Comparison of ENCODE assay signal across 13 cellular contexts in genomic region chr6:158219229-158219628, GRCh38. TPM values are rescaled to one million over a fixed set of nuclear protein-coding genes. Genes with fewer than 3 reads are reported as not detected.
DNase-seq lines count a peak whose midpoint lies in the region; ATAC-seq and TF ChIP-seq lines count a peak whose summit lies in the region.
"Had no signal": no experiment of that assay in that cellular context is flagged by ENCODE, and none has a peak within 500 bp of the region (broad histone marks: within the 10 kb centered on the region; RNA-seq: fewer than 3 reads in every experiment).

No MANE protein-coding gene starts in this region.

- H3K4me1 ChIP-seq in foreskin keratinocyte: peaks cover 2% of the 10 kb centered on the region
- H3K4me1 ChIP-seq: BLaER1, uterus had no signal

- TF ChIP-seq CTCF in foreskin keratinocyte (conservative IDR thresholded peaks at IDR 0.05): peak; percentile 4

- H3K27ac ChIP-seq in foreskin keratinocyte: peak overlapping the region; percentile 78
- H3K27ac ChIP-seq: BLaER1, uterus had no signal

- DNase-seq in NK-92 treated with Interleukin-12 subunit alpha and Interleukin-12 subunit beta, amount 100 ng/mL, for 24 hours (lab: John Stamatoyannopoulos, UW): peak; percentile 19
- DNase-seq in NK-92 (lab: John Stamatoyannopoulos, UW; ENCODE audit: unreplicated experiment): no peak
- DNase-seq in SIG-M5 (lab: John Stamatoyannopoulos, UW): peak; percentile 82
- peak; percentile 92 to 96 for DNase-seq in foreskin keratinocyte
- DNase-seq in ureter (ENCODE audit: low spot score): peak; percentile 55
- no peak for DNase-seq in GM19238 (ENCODE audit: insufficient read length, low spot score)
- no peak for DNase-seq in NCI-H2227 (lab: John Stamatoyannopoulos, UW; ENCODE audit: unreplicated experiment)
- DNase-seq: activated CD4-positive, alpha-beta T cell treated with anti-CD3 and anti-CD28 coated beads, Interleukin-2, amount 50 U/mL, for 1 hour; aorta; natural killer cell; uterus had no signal

- H3K27me3 ChIP-seq in foreskin keratinocyte: no peaks in the 10 kb centered on the region
- H3K27me3 ChIP-seq: BLaER1, uterus had no signal

- peak; percentile 96 for ATAC-seq in foreskin keratinocyte
- no peak for ATAC-seq in HG03135 (IDR thresholded peaks at IDR 0.05; ENCODE audit: unreplicated experiment)

RNA-seq across cellular contexts. Expression of gene GTF2H5, which starts 51.1 kb away (rescaled TPM):
- 24.8 and 28.1 TPM in 2 replicates for total RNA-seq in foreskin keratinocyte
- polyA plus RNA-seq in foreskin keratinocyte: 42.1 and 42.7 TPM in 2 replicates
- total RNA-seq in ureter: 26.9 TPM

RNA-seq across cellular contexts. Expression of gene SERAC1, which starts 51.2 kb away (rescaled TPM):
- 5.3 and 5.8 TPM in 2 replicates for total RNA-seq in foreskin keratinocyte
- polyA plus RNA-seq in foreskin keratinocyte: 2.3 and 2.6 TPM in 2 replicates
- total RNA-seq in ureter: 6.0 TPM

Comparison
In these comparisons a context has a peak if more than half of its experiments do, and no peak if none do; other contexts are left out.
1. DNase-seq: peak in NK-92 treated with Interleukin-12 subunit alpha and Interleukin-12 subunit beta, amount 100 ng/mL, for 24 hours (single experiment), SIG-M5 (single experiment), foreskin keratinocyte (2 of 2) and ureter (single experiment); none in NK-92 (single experiment), GM19238 (single experiment) and NCI-H2227 (single experiment).